11 cellular contexts compared by ENCODE assay signal in genomic region chr20:62240015-62240685, GRCh38. TPM values are rescaled to one million over a fixed set of nuclear protein-coding genes. Genes with fewer than 3 reads are reported as not detected.
DNase-seq lines count a peak whose midpoint lies in the region; ATAC-seq and TF ChIP-seq lines count a peak whose summit lies in the region.
"Had no signal": no experiment of that assay in that cellular context is flagged by ENCODE, and none has a peak within 500 bp of the region (broad histone marks: within the 10 kb centered on the region; RNA-seq: fewer than 3 reads in every experiment).

No MANE protein-coding gene starts in this region.

- H3K9ac ChIP-seq in GM23248: peak overlapping the region; percentile 93; the same call in 1 of the 2 replicates

- no peak overlapping the region for H2AFZ ChIP-seq in GM23248
- H2AFZ ChIP-seq: parathyroid adenoma had no signal

- no peaks in the 10 kb centered on the region for H3K27me3 Mint-ChIP-seq in activated naive CD8-positive, alpha-beta T cell treated with anti-CD3 and anti-CD28 coated beads, Interleukin-2, amount 50 U/mL, for 24 hours
- no peaks in the 10 kb centered on the region for H3K27me3 Mint-ChIP-seq in naive thymus-derived CD4-positive, alpha-beta T cell

- TF ChIP-seq POLR2A in prostate gland (IDR thresholded peaks at IDR 0.05): no peak

- intact Hi-C loops in naive thymus-derived CD4-positive, alpha-beta T cell (cut with micrococcal nuclease): no loop called here
- intact Hi-C loops in prostate gland (cut with DNase I): no loop called here
- intact Hi-C loops in aorta (cut with DNase I): no loop called here

- H4K20me1 ChIP-seq in GM23248 (ENCODE audit: insufficient read depth): no peaks in the 10 kb centered on the region

- no peak for ATAC-seq in activated naive CD8-positive, alpha-beta T cell treated with anti-CD3 and anti-CD28 coated beads, Interleukin-2, amount 50 U/mL, for 24 hours
- no peak for ATAC-seq in naive thymus-derived CD4-positive, alpha-beta T cell
- no peak for ATAC-seq in aorta (ENCODE audit: low FRiP score)

- H3F3A ChIP-seq in GM23248 (ENCODE audit: insufficient read depth): no peaks in the 10 kb centered on the region

- TF ChIP-seq CTCF in AG04449 (IDR thresholded peaks at IDR 0.05; ENCODE audit: insufficient read depth, low read length, missing control alignments) (no peak), prostate gland (IDR thresholded peaks at IDR 0.05) (no peak)

- H3K27me3 ChIP-seq in GM23248 (replicated peaks; ENCODE audit: insufficient read depth) (no peaks in the 10 kb centered on the region), prostate gland (replicated peaks; ENCODE audit: insufficient read depth) (no peaks in the 10 kb centered on the region), aorta (ENCODE audit: control insufficient read depth in 1 of 2, insufficient read depth in 2 of 2, low read length in 1 of 2) (no peaks in the 10 kb centered on the region)
- H3K27me3 ChIP-seq in naive thymus-derived CD4-positive, alpha-beta T cell (ENCODE audit: control insufficient read depth in 2 of 2, insufficient read depth in 2 of 2, low read length in 2 of 2): no peaks in the 10 kb centered on the region

- CTCF ChIA-PET in AG04449 (lab: Yijun Ruan, JAX): interaction anchor here (0.7 kb wide), 1 partner anchor 230 kb away, joined by 3 read pairs; no protein-coding TSS in a partner anchor
- CTCF ChIA-PET in naive thymus-derived CD4-positive, alpha-beta T cell (lab: Charles Lee): no interaction called here

- H3K4me2 ChIP-seq in GM23248 (ENCODE audit: unreplicated experiment): peak overlapping the region; percentile 82

- peaks cover 3% of the 10 kb centered on the region for H3K36me3 Mint-ChIP-seq in activated naive CD8-positive, alpha-beta T cell treated with anti-CD3 and anti-CD28 coated beads, Interleukin-2, amount 50 U/mL, for 24 hours (ENCODE audit: low read depth)
- peaks cover 0 to 13% (median 0%) of the 10 kb centered on the region in 5 donors for H3K36me3 Mint-ChIP-seq in naive thymus-derived CD4-positive, alpha-beta T cell

- in situ Hi-C loops in GM23248 (cut with MboI): no loop called here

- H3K9me2 ChIP-seq in GM23248 (ENCODE audit: insufficient read depth): no peaks in the 10 kb centered on the region

- H3K4me1 Mint-ChIP-seq in activated naive CD8-positive, alpha-beta T cell treated with anti-CD3 and anti-CD28 coated beads, Interleukin-2, amount 50 U/mL, for 24 hours: peaks cover 29% of the 10 kb centered on the region
- H3K4me1 Mint-ChIP-seq in naive thymus-derived CD4-positive, alpha-beta T cell: peaks cover 27 to 60% (median 49%) of the 10 kb centered on the region in 7 donors

- DNase-seq in AG04449 (ENCODE audit: low read depth, low spot score) (no peak), GM23248 (no peak), prostate gland (ENCODE audit: low spot score) (no peak), aorta (no peak), cortex of kidney (lab: John Stamatoyannopoulos, UW) (no peak)
- DNase-seq in activated naive CD8-positive, alpha-beta T cell treated with anti-CD3 and anti-CD28 coated beads, Interleukin-2, amount 50 U/mL, for 24 hours: no peak
- no peak for DNase-seq in naive thymus-derived CD4-positive, alpha-beta T cell
- no peak for DNase-seq in central memory CD4-positive, alpha-beta T cell
- DNase-seq: DMS79, NCI-H1092 treated with DMSO at 0.1 percent for 48 hours had no signal

- H3K79me2 ChIP-seq in GM23248 (ENCODE audit: insufficient read depth): peaks cover 65% of the 10 kb centered on the region

- POLR2A ChIA-PET in AG04449 (lab: Yijun Ruan, JAX): no interaction called here
- POLR2A ChIA-PET in naive thymus-derived CD4-positive, alpha-beta T cell (lab: Charles Lee): interaction anchor here (0.9 kb wide), 1 partner anchor 57 kb away, joined by 3 read pairs; the partner anchor contains the start of gene MTG2

- no peaks in the 10 kb centered on the region for H3K36me3 ChIP-seq in GM23248 (ENCODE audit: low read depth)
- peaks cover 0 to 23% (median 0%) of the 10 kb centered on the region in 3 experiments for H3K36me3 ChIP-seq in naive thymus-derived CD4-positive, alpha-beta T cell (ENCODE audit: control insufficient read depth in 2 of 3, insufficient read depth in 3 of 3, low read length in 3 of 3)
- no peaks in the 10 kb centered on the region for H3K36me3 ChIP-seq in prostate gland
- H3K36me3 ChIP-seq in aorta (ENCODE audit: control insufficient read depth in 1 of 2, insufficient read depth in 2 of 2, low read length in 1 of 2): peaks cover 0 to 3% of the 10 kb centered on the region in 2 donors

- no peaks in the 10 kb centered on the region for H3K4me1 ChIP-seq in GM23248 (ENCODE audit: insufficient read depth)
- peaks cover 10 to 22% of the 10 kb centered on the region in 2 donors for H3K4me1 ChIP-seq in naive thymus-derived CD4-positive, alpha-beta T cell (ENCODE audit: control insufficient read depth in 2 of 2, insufficient read depth in 2 of 2, low read length in 2 of 2)
- H3K4me1 ChIP-seq in prostate gland (replicated peaks): peaks cover 7% of the 10 kb centered on the region
- no peaks in the 10 kb centered on the region for H3K4me1 ChIP-seq in aorta (ENCODE audit: control insufficient read depth in 1 of 2, insufficient read depth in 2 of 2, low read length in 2 of 2)

- H3K27ac ChIP-seq in GM23248: no peak overlapping the region
- H3K27ac ChIP-seq in naive thymus-derived CD4-positive, alpha-beta T cell (ENCODE audit: low read depth, low read length): peak overlapping the region; percentile 26
- no peak overlapping the region for H3K27ac ChIP-seq in prostate gland
- no peak overlapping the region for H3K27ac ChIP-seq in aorta (ENCODE audit: low read depth in 1 of 2, low read length in 2 of 2)

- H3K27ac Mint-ChIP-seq in activated naive CD8-positive, alpha-beta T cell treated with anti-CD3 and anti-CD28 coated beads, Interleukin-2, amount 50 U/mL, for 24 hours: no peak overlapping the region
- H3K27ac Mint-ChIP-seq in naive thymus-derived CD4-positive, alpha-beta T cell: peak overlapping the region in 8 of 9 donors; percentile 0 to 84 (median 76)

- 89 to 90% methylated on average over 13 of the region's 13 CpGs for WGBS in GM23248 (ENCODE audit: low coverage in 1 of 2, low lambda C conversion rate in 2 of 2, missing lambda C conversion rate in 2 of 2), 2 experiments
- 90% methylated on average over 13 of the region's 13 CpGs for WGBS in prostate gland
- WGBS in aorta, 2 donors: 91% methylated on average over 13 of the region's 13 CpGs

- H3K9me3 Mint-ChIP-seq in activated naive CD8-positive, alpha-beta T cell treated with anti-CD3 and anti-CD28 coated beads, Interleukin-2, amount 50 U/mL, for 24 hours: no peaks in the 10 kb centered on the region
- H3K9me3 Mint-ChIP-seq in naive thymus-derived CD4-positive, alpha-beta T cell: no peaks in the 10 kb centered on the region

- no peaks in the 10 kb centered on the region for H3K9me3 ChIP-seq in GM23248 (ENCODE audit: low read depth)
- H3K9me3 ChIP-seq in naive thymus-derived CD4-positive, alpha-beta T cell (ENCODE audit: control insufficient read depth in 2 of 3, low read length in 3 of 3): no peaks in the 10 kb centered on the region
- H3K9me3 ChIP-seq in prostate gland: no peaks in the 10 kb centered on the region
- no peaks in the 10 kb centered on the region for H3K9me3 ChIP-seq in aorta (ENCODE audit: control insufficient read depth, low read length)

- H3K4me3 ChIP-seq in AG04449 (ENCODE audit: low read depth, low read length) (0 out of 2 replicates have a peak overlapping the region, but pooled peaks have one; percentile 27), GM23248 (no peak overlapping the region), prostate gland (no peak overlapping the region), aorta (ENCODE audit: low read length in 2 of 2) (no peak overlapping the region)
- H3K4me3 ChIP-seq in naive thymus-derived CD4-positive, alpha-beta T cell (ENCODE audit: low read length): no peak overlapping the region

- peak overlapping the region; percentile 81 for H3K4me3 Mint-ChIP-seq in activated naive CD8-positive, alpha-beta T cell treated with anti-CD3 and anti-CD28 coated beads, Interleukin-2, amount 50 U/mL, for 24 hours
- H3K4me3 Mint-ChIP-seq in naive thymus-derived CD4-positive, alpha-beta T cell: peak overlapping the region; percentile 77 to 90 (median 84)

RNA-seq across cellular contexts. Expression of gene OSBPL2, which starts 1.8 kb away (rescaled TPM):
- 22.4 and 27.9 TPM in 2 replicates for total RNA-seq in GM23248 (2014; rRNA removed; shearing (Covaris generic))
- polyA plus RNA-seq in GM23248 (2016; fragmentation: Nextera tagmentation; extraction: Ambion mirVana) (22.2 and 24.8 TPM in 2 replicates), aorta (10 to 100 TPM; 16.2 to 27.8 TPM)
- total RNA-seq in naive thymus-derived CD4-positive, alpha-beta T cell: 10 to 100 TPM; 37.6 to 80.8 (median 69.3) TPM
- 10 to 100 TPM; 14.6 to 23.4 TPM for polyA plus RNA-seq in naive thymus-derived CD4-positive, alpha-beta T cell
- total RNA-seq in prostate gland (10 to 100 TPM; 33.5 to 50.6 TPM), aorta (10 to 100 TPM; 58.0 to 71.3 TPM)

RNA-seq across cellular contexts. Expression of gene HRH3, which starts 20.1 kb away (rescaled TPM):
- not detected in 2 replicates for total RNA-seq in GM23248 (2014; rRNA removed; shearing (Covaris generic))
- polyA plus RNA-seq in GM23248 (2016; fragmentation: Nextera tagmentation; extraction: Ambion mirVana) (not detected in 2 replicates), aorta (not detected)
- total RNA-seq in naive thymus-derived CD4-positive, alpha-beta T cell: not detected
- not detected for polyA plus RNA-seq in naive thymus-derived CD4-positive, alpha-beta T cell
- total RNA-seq in prostate gland (under 1 TPM; 0.18 to 0.51 TPM), aorta (not detected)

RNA-seq across cellular contexts. Expression of gene MTG2, which starts 57.3 kb away (rescaled TPM):
- 20.2 and 30.5 TPM in 2 replicates for total RNA-seq in GM23248 (2014; rRNA removed; shearing (Covaris generic))
- polyA plus RNA-seq in GM23248 (2016; fragmentation: Nextera tagmentation; extraction: Ambion mirVana) (17.3 and 17.5 TPM in 2 replicates), aorta (10 to 100 TPM in 1 of 2 donors, 1 to 10 TPM in 1; 5.3 to 55.3 TPM)
- 10 to 100 TPM; 20.4 to 51.5 (median 41.8) TPM for total RNA-seq in naive thymus-derived CD4-positive, alpha-beta T cell
- polyA plus RNA-seq in naive thymus-derived CD4-positive, alpha-beta T cell: 10 to 100 TPM; 18.2 to 31.8 TPM
- total RNA-seq in prostate gland (10 to 100 TPM; 40.0 to 53.0 TPM), aorta (10 to 100 TPM; 24.6 to 33.3 TPM)
